In the genomic region with DNA sequence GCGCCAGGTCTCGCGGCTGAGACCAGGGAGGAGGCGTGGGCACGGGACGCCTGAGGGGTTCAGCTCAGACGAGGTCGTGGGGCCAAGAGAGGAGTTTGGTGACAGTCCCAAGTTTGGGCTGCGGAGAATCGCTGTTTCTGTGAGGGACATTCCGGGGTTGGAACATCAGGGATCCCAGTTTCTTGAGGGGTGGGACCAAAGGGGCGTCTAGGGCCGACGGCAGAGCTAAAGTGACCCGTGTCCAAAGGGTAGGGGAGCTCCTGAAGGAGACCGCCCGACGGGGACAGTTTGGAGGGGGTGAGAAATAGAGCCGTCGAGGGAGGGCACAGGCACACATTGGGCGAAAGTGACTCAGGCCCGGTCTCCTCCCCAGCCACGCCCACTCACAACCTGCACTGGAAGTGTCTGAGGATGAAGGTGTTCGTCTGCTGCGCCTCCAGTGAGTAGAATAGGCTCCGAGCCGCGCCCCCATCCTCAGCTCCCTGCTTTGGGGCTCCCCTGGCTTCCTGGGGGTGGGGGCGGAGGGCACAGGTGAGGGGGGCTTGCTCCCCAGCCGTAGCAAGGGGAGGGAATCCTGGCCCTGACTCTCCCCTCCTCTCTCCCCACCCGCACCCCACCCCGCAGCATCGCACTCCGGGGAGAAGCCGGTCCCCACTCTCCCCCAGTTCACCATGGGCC, we compare ENCODE assay signal across 8 cellular contexts. TPM values are rescaled to one million over a fixed set of nuclear protein-coding genes. Genes with fewer than 3 reads are reported as not detected.
DNase-seq lines count a peak whose midpoint lies in the region; ATAC-seq, FAIRE-seq and TF ChIP-seq lines count a peak whose summit lies in the region.

No MANE protein-coding gene starts in this region.

- peaks cover 21 to 28% of the 10 kb centered on the region in 2 experiments for H3K27me3 ChIP-seq in endothelial cell of umbilical vein (ENCODE audit: control insufficient read depth in 2 of 2, insufficient read depth in 2 of 2, low read length in 2 of 2)

- H2AFZ ChIP-seq in endothelial cell of umbilical vein (ENCODE audit: low read depth, low read length) = peak overlapping the region; percentile 79

- peak; percentile 35 for ATAC-seq in activated CD8-positive, alpha-beta memory T cell treated with anti-CD3 and anti-CD28 coated beads, Interleukin-2, amount 10 ng/mL, durations not matched to agents 7 days and 5 days
- ATAC-seq in naive thymus-derived CD8-positive, alpha-beta T cell = peak; percentile 13 to 30
- no peak for ATAC-seq in GM21528 (IDR thresholded peaks at IDR 0.05; ENCODE audit: low FRiP score, unreplicated experiment)

- POLR2A ChIA-PET in endothelial cell of umbilical vein (lab: Charles Lee) = interaction anchor here (0.6 kb wide), 1 partner anchor 31 kb away, joined by 4 read pairs; no protein-coding TSS in a partner anchor
- POLR2A ChIA-PET in naive thymus-derived CD8-positive, alpha-beta T cell (lab: Charles Lee) = interaction anchor here (0.6 to 3.0 kb wide), 13 partner anchors 20 to 148 kb away, joined by 3 to 44 read pairs (median 8); a partner anchor contains a TSS

- no peak for TF ChIP-seq POLR2A in endothelial cell of umbilical vein (IDR thresholded peaks at IDR 0.05; ENCODE audit: low read depth, low read length)

- H3K27ac ChIP-seq in endothelial cell of umbilical vein (ENCODE audit: insufficient read depth, low read depth, low read length) = peak overlapping the region; percentile 45

- no peaks in the 10 kb centered on the region for H3K9me1 ChIP-seq in endothelial cell of umbilical vein (replicated peaks; ENCODE audit: control insufficient read depth, extremely low read depth, insufficient read depth, low read length)

- H3K27ac Mint-ChIP-seq in activated CD8-positive, alpha-beta memory T cell treated with anti-CD3 and anti-CD28 coated beads, Interleukin-2, amount 10 ng/mL, durations not matched to agents 7 days and 5 days = peak overlapping the region; percentile 94
- H3K27ac Mint-ChIP-seq in naive thymus-derived CD8-positive, alpha-beta T cell = peak overlapping the region; percentile 85 to 98 (median 94)
- H3K27ac Mint-ChIP-seq in stimulated activated naive CD8-positive, alpha-beta T cell treated with anti-CD3 and anti-CD28 coated beads, Interleukin-15, Interleukin-2, amounts not matched to agents 100 ng/mL and 50 ng/mL, for 24 hours = peak overlapping the region; percentile 96

- H3K9me3 ChIP-seq in endothelial cell of umbilical vein (replicated peaks; ENCODE audit: control insufficient read depth, insufficient read depth, low read length) = no peaks in the 10 kb centered on the region

- peaks cover 31% of the 10 kb centered on the region for H3K4me1 Mint-ChIP-seq in activated CD8-positive, alpha-beta memory T cell treated with anti-CD3 and anti-CD28 coated beads, Interleukin-2, amount 10 ng/mL, durations not matched to agents 7 days and 5 days
- peaks cover 20 to 45% (median 39%) of the 10 kb centered on the region in 4 donors for H3K4me1 Mint-ChIP-seq in naive thymus-derived CD8-positive, alpha-beta T cell
- H3K4me1 Mint-ChIP-seq in stimulated activated naive CD8-positive, alpha-beta T cell treated with anti-CD3 and anti-CD28 coated beads, Interleukin-15, Interleukin-2, amounts not matched to agents 100 ng/mL and 50 ng/mL, for 24 hours (ENCODE audit: low read depth) = peaks cover 40% of the 10 kb centered on the region

- no peaks in the 10 kb centered on the region for H3K79me2 ChIP-seq in endothelial cell of umbilical vein (ENCODE audit: control insufficient read depth, insufficient read depth, low read length)

- no peak for FAIRE-seq in endothelial cell of umbilical vein (lab: Jason Lieb, UNC)

- H4K20me1 ChIP-seq in endothelial cell of umbilical vein (replicated peaks; ENCODE audit: control insufficient read depth, extremely low read depth, insufficient read depth, low read length) = no peaks in the 10 kb centered on the region

- DNase-seq in GM03348 (ENCODE audit: low spot score) (peak; percentile 66), NCI-H345 (lab: John Stamatoyannopoulos, UW) (peak; percentile 77), endothelial cell of umbilical vein (ENCODE audit: low read depth, low spot score) (no peak), DMS79 treated with DMSO at 0.1 percent for 48 hours (lab: John Stamatoyannopoulos, UW) (no peak)
- DNase-seq in activated CD8-positive, alpha-beta memory T cell treated with anti-CD3 and anti-CD28 coated beads, Interleukin-2, amount 10 ng/mL, durations not matched to agents 7 days and 5 days = peak; percentile 85
- peak in 9 of 10 donors; percentile 48 to 83 (median 53) for DNase-seq in naive thymus-derived CD8-positive, alpha-beta T cell

- dilution Hi-C loops in endothelial cell of umbilical vein (cut with MboI; ENCODE audit: extremely low pct_ligation_motif_present, low sequenced_read_pairs) = no loop called here

- no peaks in the 10 kb centered on the region for H3K36me3 Mint-ChIP-seq in activated CD8-positive, alpha-beta memory T cell treated with anti-CD3 and anti-CD28 coated beads, Interleukin-2, amount 10 ng/mL, durations not matched to agents 7 days and 5 days
- H3K36me3 Mint-ChIP-seq in naive thymus-derived CD8-positive, alpha-beta T cell = no peaks in the 10 kb centered on the region
- no peaks in the 10 kb centered on the region for H3K36me3 Mint-ChIP-seq in stimulated activated naive CD8-positive, alpha-beta T cell treated with anti-CD3 and anti-CD28 coated beads, Interleukin-15, Interleukin-2, amounts not matched to agents 100 ng/mL and 50 ng/mL, for 24 hours (ENCODE audit: low read depth)

- intact Hi-C loops in endothelial cell of umbilical vein (cut with micrococcal nuclease) = loop anchor here (1.0 to 2.0 kb wide), 3 partner anchors 15 to 526 kb away; no protein-coding TSS in a partner anchor

- CTCF ChIA-PET in activated CD8-positive, alpha-beta memory T cell treated with anti-CD3 and anti-CD28 coated beads, Interleukin-2, amount 10 ng/mL, durations not matched to agents 7 days and 5 days (lab: Charles Lee) = interaction anchor here (0.7 to 5.5 kb wide), 46 partner anchors 10 to 701 kb away, joined by 3 to 319 read pairs (median 6); a partner anchor contains a TSS
- CTCF ChIA-PET in endothelial cell of umbilical vein (lab: Charles Lee) = interaction anchor here (0.7 to 3.1 kb wide), 34 partner anchors 10 to 248 kb away, joined by 3 to 67 read pairs (median 8); a partner anchor contains a TSS

- peaks cover 12% of the 10 kb centered on the region for H3K4me1 ChIP-seq in endothelial cell of umbilical vein (ENCODE audit: control insufficient read depth, extremely low read depth, insufficient read depth, low read length)

- H3K4me3 ChIP-seq in endothelial cell of umbilical vein (replicated peaks in 1 of 3; ENCODE audit: insufficient read depth in 1 of 3, low read depth in 1 of 3, low read length in 3 of 3) = peak overlapping the region; percentile 13 to 68 (median 48)

- no TSS peak for BruUV-seq in endothelial cell of umbilical vein (replicated peaks; lab: Mats Ljungman, UMichigan)

- H3K4me2 ChIP-seq in endothelial cell of umbilical vein (ENCODE audit: insufficient read depth, low read length) = peak overlapping the region; percentile 72

- H3K27me3 Mint-ChIP-seq in activated CD8-positive, alpha-beta memory T cell treated with anti-CD3 and anti-CD28 coated beads, Interleukin-2, amount 10 ng/mL, durations not matched to agents 7 days and 5 days = peaks cover 32% of the 10 kb centered on the region
- H3K27me3 Mint-ChIP-seq in naive thymus-derived CD8-positive, alpha-beta T cell = peaks cover 18 to 42% (median 26%) of the 10 kb centered on the region in 5 donors
- H3K27me3 Mint-ChIP-seq in stimulated activated naive CD8-positive, alpha-beta T cell treated with anti-CD3 and anti-CD28 coated beads, Interleukin-15, Interleukin-2, amounts not matched to agents 100 ng/mL and 50 ng/mL, for 24 hours = peaks cover 33% of the 10 kb centered on the region

- no peaks in the 10 kb centered on the region for H3K36me3 ChIP-seq in endothelial cell of umbilical vein (ENCODE audit: control insufficient read depth in 2 of 2, extremely low read depth in 1 of 2, insufficient read depth in 2 of 2, low read length in 2 of 2)

- H3K4me3 Mint-ChIP-seq in activated CD8-positive, alpha-beta memory T cell treated with anti-CD3 and anti-CD28 coated beads, Interleukin-2, amount 10 ng/mL, durations not matched to agents 7 days and 5 days = peak overlapping the region; percentile 92
- peak overlapping the region; percentile 92 to 99 (median 96) for H3K4me3 Mint-ChIP-seq in naive thymus-derived CD8-positive, alpha-beta T cell
- H3K4me3 Mint-ChIP-seq in stimulated activated naive CD8-positive, alpha-beta T cell treated with anti-CD3 and anti-CD28 coated beads, Interleukin-15, Interleukin-2, amounts not matched to agents 100 ng/mL and 50 ng/mL, for 24 hours = peak overlapping the region; percentile 94

- TF ChIP-seq CTCF in endothelial cell of umbilical vein (IDR thresholded peaks at IDR 0.05; ENCODE audit: extremely low read depth in 1 of 2, insufficient read depth in 1 of 2, low read depth in 1 of 2, low read length in 2 of 2) = no peak

- peak overlapping the region; percentile 52 for H3K9ac ChIP-seq in endothelial cell of umbilical vein (replicated peaks; ENCODE audit: extremely low read depth, insufficient read depth, low read length)

- H3K9me3 Mint-ChIP-seq in activated CD8-positive, alpha-beta memory T cell treated with anti-CD3 and anti-CD28 coated beads, Interleukin-2, amount 10 ng/mL, durations not matched to agents 7 days and 5 days (ENCODE audit: low read depth) = no peaks in the 10 kb centered on the region
- no peaks in the 10 kb centered on the region for H3K9me3 Mint-ChIP-seq in naive thymus-derived CD8-positive, alpha-beta T cell
- no peaks in the 10 kb centered on the region for H3K9me3 Mint-ChIP-seq in stimulated activated naive CD8-positive, alpha-beta T cell treated with anti-CD3 and anti-CD28 coated beads, Interleukin-15, Interleukin-2, amounts not matched to agents 100 ng/mL and 50 ng/mL, for 24 hours

RNA-seq across cellular contexts. Expression of a gene that starts 7.0 kb away (rescaled TPM):
- 1 to 10 TPM; 1.9 to 2.8 TPM for total RNA-seq in activated CD8-positive, alpha-beta memory T cell treated with anti-CD3 and anti-CD28 coated beads, Interleukin-2, amount 10 ng/mL, durations not matched to agents 7 days and 5 days
- 2.2 TPM in 2 replicates for total RNA-seq in endothelial cell of umbilical vein
- 2.5 and 4.2 TPM in 2 replicates for polyA plus RNA-seq in endothelial cell of umbilical vein
- polyA plus RNA-seq in endothelial cell of umbilical vein (2011; cell fraction: cytosol; rRNA removed) = 2.0 and 3.0 TPM in 2 replicates
- polyA plus RNA-seq in endothelial cell of umbilical vein (2011; cell fraction: nucleus; rRNA removed) = 1.1 and 2.3 TPM in 2 replicates
- 1.5 and 2.3 TPM in 2 replicates for polyA plus RNA-seq in endothelial cell of umbilical vein (2012)
- 1.2 and 1.6 TPM in 2 replicates for polyA minus RNA-seq in endothelial cell of umbilical vein
- 4.2 TPM for polyA minus RNA-seq in endothelial cell of umbilical vein (2011; cell fraction: cytosol; rRNA and poly(A)+ RNA removed)
- 0.24 and 0.77 TPM in 2 replicates for polyA minus RNA-seq in endothelial cell of umbilical vein (2011; cell fraction: nucleus; rRNA and poly(A)+ RNA removed)
- 1 to 10 TPM in 1 of 2 experiments, under 1 TPM in 1; 0.88 to 1.2 TPM for total RNA-seq in naive thymus-derived CD8-positive, alpha-beta T cell
- 1 to 10 TPM in 1 of 3 donors, under 1 TPM in 2; 0.53 to 1.3 (median 0.56) TPM for polyA plus RNA-seq in naive thymus-derived CD8-positive, alpha-beta T cell

RNA-seq across cellular contexts. Expression of a gene that starts 22.1 kb away (rescaled TPM):
- 1 to 10 TPM; 3.8 to 5.3 TPM for total RNA-seq in activated CD8-positive, alpha-beta memory T cell treated with anti-CD3 and anti-CD28 coated beads, Interleukin-2, amount 10 ng/mL, durations not matched to agents 7 days and 5 days
- 16.5 and 17.5 TPM in 2 replicates for total RNA-seq in endothelial cell of umbilical vein
- 25.2 and 28.0 TPM in 2 replicates for polyA plus RNA-seq in endothelial cell of umbilical vein
- 23.2 and 26.4 TPM in 2 replicates for polyA plus RNA-seq in endothelial cell of umbilical vein (2011; cell fraction: cytosol; rRNA removed)
- polyA plus RNA-seq in endothelial cell of umbilical vein (2011; cell fraction: nucleus; rRNA removed) = 13.1 and 13.8 TPM in 2 replicates
- 17.4 and 19.5 TPM in 2 replicates for polyA plus RNA-seq in endothelial cell of umbilical vein (2012)
- 15.3 and 15.7 TPM in 2 replicates for polyA minus RNA-seq in endothelial cell of umbilical vein
- polyA minus RNA-seq in endothelial cell of umbilical vein (2011; cell fraction: cytosol; rRNA and poly(A)+ RNA removed) = 5.7 TPM
- polyA minus RNA-seq in endothelial cell of umbilical vein (2011; cell fraction: nucleus; rRNA and poly(A)+ RNA removed) = 4.5 and 7.1 TPM in 2 replicates
- 1 to 10 TPM; 4.6 to 5.3 TPM for total RNA-seq in naive thymus-derived CD8-positive, alpha-beta T cell
- 1 to 10 TPM; 1.0 to 2.6 (median 1.1) TPM for polyA plus RNA-seq in naive thymus-derived CD8-positive, alpha-beta T cell

RNA-seq across cellular contexts. Expression of a gene that starts 34.5 kb away (rescaled TPM):
- total RNA-seq in activated CD8-positive, alpha-beta memory T cell treated with anti-CD3 and anti-CD28 coated beads, Interleukin-2, amount 10 ng/mL, durations not matched to agents 7 days and 5 days = 10 to 100 TPM; 41.7 to 47.5 TPM
- 268 and 299 TPM in 2 replicates for total RNA-seq in endothelial cell of umbilical vein
- polyA plus RNA-seq in endothelial cell of umbilical vein = 295 and 397 TPM in 2 replicates
- 175 and 217 TPM in 2 replicates for polyA plus RNA-seq in endothelial cell of umbilical vein (2011; cell fraction: cytosol; rRNA removed)
- polyA plus RNA-seq in endothelial cell of umbilical vein (2011; cell fraction: nucleus; rRNA removed) = 279 and 369 TPM in 2 replicates
- 163 and 171 TPM in 2 replicates for polyA plus RNA-seq in endothelial cell of umbilical vein (2012)
- polyA minus RNA-seq in endothelial cell of umbilical vein = 240 and 273 TPM in 2 replicates
- 215 TPM for polyA minus RNA-seq in endothelial cell of umbilical vein (2011; cell fraction: cytosol; rRNA and poly(A)+ RNA removed)
- polyA minus RNA-seq in endothelial cell of umbilical vein (2011; cell fraction: nucleus; rRNA and poly(A)+ RNA removed) = 94.3 and 106 TPM in 2 replicates
- 10 to 100 TPM; 21.1 to 21.9 TPM for total RNA-seq in naive thymus-derived CD8-positive, alpha-beta T cell
- polyA plus RNA-seq in naive thymus-derived CD8-positive, alpha-beta T cell = 1 to 10 TPM; 2.8 to 4.5 (median 3.1) TPM

RNA-seq across cellular contexts. Expression of a gene that starts 42.0 kb away (rescaled TPM):
- not detected for total RNA-seq in activated CD8-positive, alpha-beta memory T cell treated with anti-CD3 and anti-CD28 coated beads, Interleukin-2, amount 10 ng/mL, durations not matched to agents 7 days and 5 days
- 107 and 111 TPM in 2 replicates for total RNA-seq in endothelial cell of umbilical vein
- polyA plus RNA-seq in endothelial cell of umbilical vein = 289 and 295 TPM in 2 replicates
- 268 and 300 TPM in 2 replicates for polyA plus RNA-seq in endothelial cell of umbilical vein (2011; cell fraction: cytosol; rRNA removed)
- polyA plus RNA-seq in endothelial cell of umbilical vein (2011; cell fraction: nucleus; rRNA removed) = 383 and 395 TPM in 2 replicates
- 46.9 and 49.6 TPM in 2 replicates for polyA plus RNA-seq in endothelial cell of umbilical vein (2012)
- 211 and 255 TPM in 2 replicates for polyA minus RNA-seq in endothelial cell of umbilical vein
- 133 TPM for polyA minus RNA-seq in endothelial cell of umbilical vein (2011; cell fraction: cytosol; rRNA and poly(A)+ RNA removed)
- 87.5 and 107 TPM in 2 replicates for polyA minus RNA-seq in endothelial cell of umbilical vein (2011; cell fraction: nucleus; rRNA and poly(A)+ RNA removed)
- total RNA-seq in naive thymus-derived CD8-positive, alpha-beta T cell = 1 to 10 TPM; 8.5 to 8.6 TPM
- 10 to 100 TPM in 1 of 3 donors, 1 to 10 TPM in 2; 2.9 to 12.0 (median 7.7) TPM for polyA plus RNA-seq in naive thymus-derived CD8-positive, alpha-beta T cell

RNA-seq across cellular contexts. Expression of a gene that starts 50.0 kb away (rescaled TPM):
- total RNA-seq in activated CD8-positive, alpha-beta memory T cell treated with anti-CD3 and anti-CD28 coated beads, Interleukin-2, amount 10 ng/mL, durations not matched to agents 7 days and 5 days = 10 to 100 TPM; 39.8 to 41.2 TPM
- total RNA-seq in endothelial cell of umbilical vein = 29.5 and 30.8 TPM in 2 replicates
- 66.1 and 70.4 TPM in 2 replicates for polyA plus RNA-seq in endothelial cell of umbilical vein
- polyA plus RNA-seq in endothelial cell of umbilical vein (2011; cell fraction: cytosol; rRNA removed) = 50.3 and 53.2 TPM in 2 replicates
- polyA plus RNA-seq in endothelial cell of umbilical vein (2011; cell fraction: nucleus; rRNA removed) = 19.9 and 27.1 TPM in 2 replicates
- polyA plus RNA-seq in endothelial cell of umbilical vein (2012) = 24.9 and 28.5 TPM in 2 replicates
- 37.9 and 44.6 TPM in 2 replicates for polyA minus RNA-seq in endothelial cell of umbilical vein
- polyA minus RNA-seq in endothelial cell of umbilical vein (2011; cell fraction: cytosol; rRNA and poly(A)+ RNA removed) = 24.1 TPM
- 9.4 and 13.5 TPM in 2 replicates for polyA minus RNA-seq in endothelial cell of umbilical vein (2011; cell fraction: nucleus; rRNA and poly(A)+ RNA removed)
- total RNA-seq in naive thymus-derived CD8-positive, alpha-beta T cell = 10 to 100 TPM; 26.7 to 26.9 TPM
- 10 to 100 TPM; 50.3 to 72.7 (median 62.3) TPM for polyA plus RNA-seq in naive thymus-derived CD8-positive, alpha-beta T cell

Comparison
In these comparisons a context has a peak if more than half of its experiments do, and no peak if none do; other contexts are left out.
1. DNase-seq: peak in GM03348 (single experiment), NCI-H345 (single experiment), activated CD8-positive, alpha-beta memory T cell treated with anti-CD3 and anti-CD28 coated beads, Interleukin-2, amount 10 ng/mL, durations not matched to agents 7 days and 5 days (single experiment) and naive thymus-derived CD8-positive, alpha-beta T cell (9 of 10); none in endothelial cell of umbilical vein (single experiment) and DMS79 treated with DMSO at 0.1 percent for 48 hours (single experiment).
2. Peak in every context shown above with its lines, with median percentiles within 50 percentile points of each other: H3K27ac Mint-ChIP-seq and H3K4me3 Mint-ChIP-seq.